1 cellular context compared by ENCODE assay signal in the genomic region with DNA sequence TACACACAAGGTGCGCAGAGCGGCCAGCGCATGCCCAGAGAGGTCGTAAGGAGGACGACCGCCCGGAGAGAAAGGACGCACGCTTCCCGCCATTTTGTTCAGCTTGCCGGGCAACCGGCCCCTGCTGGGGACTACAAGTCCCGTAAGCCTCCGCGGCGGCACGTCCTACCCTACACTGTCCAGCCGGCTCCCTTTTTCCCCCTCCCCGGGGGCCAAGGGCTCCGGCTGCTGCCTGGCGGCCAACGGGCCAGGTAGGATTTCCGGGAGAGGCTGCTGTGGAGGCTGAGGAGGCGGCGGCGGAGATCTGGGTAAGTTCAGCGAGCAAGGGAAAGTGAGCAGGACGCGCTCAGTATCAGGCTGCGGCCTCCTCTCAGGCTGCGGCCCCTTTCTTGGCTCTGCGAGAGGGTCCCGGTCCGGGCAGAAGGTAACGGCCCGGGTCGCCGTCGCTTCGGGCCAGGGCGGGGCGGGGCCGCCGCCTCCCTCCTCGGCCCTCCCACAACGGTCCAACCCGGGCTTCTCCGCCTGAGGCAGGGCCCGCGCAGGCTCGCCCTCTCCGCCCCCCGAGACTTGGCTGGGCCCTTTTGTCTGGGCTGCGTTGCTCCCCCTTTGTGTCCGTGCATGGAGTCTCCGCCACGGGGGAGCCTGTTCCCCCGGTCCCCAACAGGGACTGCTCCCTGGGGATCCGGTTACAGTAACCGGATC.
A peak's percentile ranks its signal among the peaks of the same experiment; 100 is the strongest.
TF ChIP-seq lines count a peak whose summit lies in the region.

A gene (plus strand): TSS at position 223 of the 702 bp plus-strand sequence. CDS start 37,708 bp downstream, outside the sequence.

TF ChIP-seq in HEK293, 187 proteins besides CTCF, POLR2A, EP300 and RAD21 (continued from another document and continues in another):
- TF ChIP-seq, protein P1, sequence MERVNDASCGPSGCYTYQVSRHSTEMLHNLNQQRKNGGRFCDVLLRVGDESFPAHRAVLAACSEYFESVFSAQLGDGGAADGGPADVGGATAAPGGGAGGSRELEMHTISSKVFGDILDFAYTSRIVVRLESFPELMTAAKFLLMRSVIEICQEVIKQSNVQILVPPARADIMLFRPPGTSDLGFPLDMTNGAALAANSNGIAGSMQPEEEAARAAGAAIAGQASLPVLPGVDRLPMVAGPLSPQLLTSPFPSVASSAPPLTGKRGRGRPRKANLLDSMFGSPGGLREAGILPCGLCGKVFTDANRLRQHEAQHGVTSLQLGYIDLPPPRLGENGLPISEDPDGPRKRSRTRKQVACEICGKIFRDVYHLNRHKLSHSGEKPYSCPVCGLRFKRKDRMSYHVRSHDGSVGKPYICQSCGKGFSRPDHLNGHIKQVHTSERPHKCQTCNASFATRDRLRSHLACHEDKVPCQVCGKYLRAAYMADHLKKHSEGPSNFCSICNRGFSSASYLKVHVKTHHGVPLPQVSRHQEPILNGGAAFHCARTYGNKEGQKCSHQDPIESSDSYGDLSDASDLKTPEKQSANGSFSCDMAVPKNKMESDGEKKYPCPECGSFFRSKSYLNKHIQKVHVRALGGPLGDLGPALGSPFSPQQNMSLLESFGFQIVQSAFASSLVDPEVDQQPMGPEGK (tag by site-specific recombination; IDR thresholded peaks at IDR 0.05): peak; percentile 96
- TF ChIP-seq ZNF366 (tag by site-specific recombination; conservative IDR thresholded peaks at IDR 0.05) (peak; percentile 75), MEIS1 (CRISPR knock-in tag; IDR thresholded peaks at IDR 0.05; ENCODE audit: borderline replicate concordance) (no peak), ZFP69B (tag by site-specific recombination; IDR thresholded peaks at IDR 0.05) (peak; percentile 62; the same call in 1 of the 2 replicates), SP7 (tag by site-specific recombination; IDR thresholded peaks at IDR 0.05) (peak; percentile 84), ZNF791 (tag by site-specific recombination; IDR thresholded peaks at IDR 0.05) (no peak), ZNF777 (tag by site-specific recombination; IDR thresholded peaks at IDR 0.05; ENCODE audit: borderline replicate concordance) (no peak), ZNF549 (tag by site-specific recombination; IDR thresholded peaks at IDR 0.05) (no peak), ZXDB (tag by site-specific recombination; IDR thresholded peaks at IDR 0.05) (peak; percentile 95), ZEB2 (tag by site-specific recombination; IDR thresholded peaks at IDR 0.05) (peak; percentile 95), ZNF394 (tag by site-specific recombination; IDR thresholded peaks at IDR 0.05; ENCODE audit: borderline replicate concordance) (peak; percentile 12; the same call in 1 of the 2 replicates), GLIS1 (tag by site-specific recombination; IDR thresholded peaks at IDR 0.05) (peak; percentile 98), ZNF146 (tag by site-specific recombination; IDR thresholded peaks at IDR 0.05) (0 out of 2 replicates have a peak, but pooled peaks have one; percentile 2), ZNF843 (tag by site-specific recombination; IDR thresholded peaks at IDR 0.05) (0 out of 2 replicates have a peak, but pooled peaks have one; percentile 28), ZNF624 (tag by site-specific recombination; IDR thresholded peaks at IDR 0.05) (no peak), ZNF223 (tag by site-specific recombination; IDR thresholded peaks at IDR 0.05) (no peak; the same call in 1 of the 2 replicates), EGR2 (tag by site-specific recombination; IDR thresholded peaks at IDR 0.05; ENCODE audit: low read depth) (peak; percentile 60; the same call in 1 of the 2 replicates), ZNF239 (tag by site-specific recombination; IDR thresholded peaks at IDR 0.05) (0 out of 2 replicates have a peak, but pooled peaks have one; percentile 19), ZNF16 (tag by site-specific recombination; IDR thresholded peaks at IDR 0.05; ENCODE audit: low read depth) (no peak), ZNF19 (tag by site-specific recombination; IDR thresholded peaks at IDR 0.05; ENCODE audit: low read depth) (no peak), ZNF341 (tag by site-specific recombination; IDR thresholded peaks at IDR 0.05; ENCODE audit: low read depth) (peak; percentile 67), YY1 (tag by site-specific recombination; IDR thresholded peaks at IDR 0.05) (peak; percentile 70), HOXC10 (CRISPR knock-in tag; IDR thresholded peaks at IDR 0.05) (peak; percentile 94; the same call in 1 of the 2 replicates), KLF10 (tag by site-specific recombination; IDR thresholded peaks at IDR 0.05) (peak; percentile 29; the same call in 1 of the 2 replicates), ZNF623 (tag by site-specific recombination; IDR thresholded peaks at IDR 0.05) (no peak), ZBTB20 (tag by site-specific recombination; IDR thresholded peaks at IDR 0.05) (peak; percentile 99), ZNF610 (tag by site-specific recombination; IDR thresholded peaks at IDR 0.05; ENCODE audit: borderline replicate concordance) (0 out of 2 replicates have a peak, but pooled peaks have one; percentile 67), ZNF660 (tag by site-specific recombination; IDR thresholded peaks at IDR 0.05) (peak; percentile 26; the same call in 1 of the 2 replicates), OSR2 (tag by site-specific recombination; IDR thresholded peaks at IDR 0.05) (peak; percentile 30; the same call in 1 of the 2 replicates)
- TF ChIP-seq, protein P2, sequence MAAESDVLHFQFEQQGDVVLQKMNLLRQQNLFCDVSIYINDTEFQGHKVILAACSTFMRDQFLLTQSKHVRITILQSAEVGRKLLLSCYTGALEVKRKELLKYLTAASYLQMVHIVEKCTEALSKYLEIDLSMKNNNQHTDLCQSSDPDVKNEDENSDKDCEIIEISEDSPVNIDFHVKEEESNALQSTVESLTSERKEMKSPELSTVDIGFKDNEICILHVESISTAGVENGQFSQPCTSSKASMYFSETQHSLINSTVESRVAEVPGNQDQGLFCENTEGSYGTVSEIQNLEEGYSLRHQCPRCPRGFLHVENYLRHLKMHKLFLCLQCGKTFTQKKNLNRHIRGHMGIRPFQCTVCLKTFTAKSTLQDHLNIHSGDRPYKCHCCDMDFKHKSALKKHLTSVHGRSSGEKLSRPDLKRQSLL (tag by site-specific recombination; IDR thresholded peaks at IDR 0.05): no peak
- TF ChIP-seq, protein P3, sequence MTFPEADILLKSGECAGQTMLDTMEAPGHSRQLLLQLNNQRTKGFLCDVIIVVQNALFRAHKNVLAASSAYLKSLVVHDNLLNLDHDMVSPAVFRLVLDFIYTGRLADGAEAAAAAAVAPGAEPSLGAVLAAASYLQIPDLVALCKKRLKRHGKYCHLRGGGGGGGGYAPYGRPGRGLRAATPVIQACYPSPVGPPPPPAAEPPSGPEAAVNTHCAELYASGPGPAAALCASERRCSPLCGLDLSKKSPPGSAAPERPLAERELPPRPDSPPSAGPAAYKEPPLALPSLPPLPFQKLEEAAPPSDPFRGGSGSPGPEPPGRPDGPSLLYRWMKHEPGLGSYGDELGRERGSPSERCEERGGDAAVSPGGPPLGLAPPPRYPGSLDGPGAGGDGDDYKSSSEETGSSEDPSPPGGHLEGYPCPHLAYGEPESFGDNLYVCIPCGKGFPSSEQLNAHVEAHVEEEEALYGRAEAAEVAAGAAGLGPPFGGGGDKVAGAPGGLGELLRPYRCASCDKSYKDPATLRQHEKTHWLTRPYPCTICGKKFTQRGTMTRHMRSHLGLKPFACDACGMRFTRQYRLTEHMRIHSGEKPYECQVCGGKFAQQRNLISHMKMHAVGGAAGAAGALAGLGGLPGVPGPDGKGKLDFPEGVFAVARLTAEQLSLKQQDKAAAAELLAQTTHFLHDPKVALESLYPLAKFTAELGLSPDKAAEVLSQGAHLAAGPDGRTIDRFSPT (tag by site-specific recombination; IDR thresholded peaks at IDR 0.05): peak; percentile 5; the same call in 1 of the 2 replicates
- TF ChIP-seq, protein P4, sequence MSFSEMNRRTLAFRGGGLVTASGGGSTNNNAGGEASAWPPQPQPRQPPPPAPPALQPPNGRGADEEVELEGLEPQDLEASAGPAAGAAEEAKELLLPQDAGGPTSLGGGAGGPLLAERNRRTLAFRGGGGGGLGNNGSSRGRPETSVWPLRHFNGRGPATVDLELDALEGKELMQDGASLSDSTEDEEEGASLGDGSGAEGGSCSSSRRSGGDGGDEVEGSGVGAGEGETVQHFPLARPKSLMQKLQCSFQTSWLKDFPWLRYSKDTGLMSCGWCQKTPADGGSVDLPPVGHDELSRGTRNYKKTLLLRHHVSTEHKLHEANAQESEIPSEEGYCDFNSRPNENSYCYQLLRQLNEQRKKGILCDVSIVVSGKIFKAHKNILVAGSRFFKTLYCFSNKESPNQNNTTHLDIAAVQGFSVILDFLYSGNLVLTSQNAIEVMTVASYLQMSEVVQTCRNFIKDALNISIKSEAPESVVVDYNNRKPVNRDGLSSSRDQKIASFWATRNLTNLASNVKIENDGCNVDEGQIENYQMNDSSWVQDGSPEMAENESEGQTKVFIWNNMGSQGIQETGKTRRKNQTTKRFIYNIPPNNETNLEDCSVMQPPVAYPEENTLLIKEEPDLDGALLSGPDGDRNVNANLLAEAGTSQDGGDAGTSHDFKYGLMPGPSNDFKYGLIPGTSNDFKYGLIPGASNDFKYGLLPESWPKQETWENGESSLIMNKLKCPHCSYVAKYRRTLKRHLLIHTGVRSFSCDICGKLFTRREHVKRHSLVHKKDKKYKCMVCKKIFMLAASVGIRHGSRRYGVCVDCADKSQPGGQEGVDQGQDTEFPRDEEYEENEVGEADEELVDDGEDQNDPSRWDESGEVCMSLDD (tag by site-specific recombination; IDR thresholded peaks at IDR 0.05): peak; percentile 74
- TF ChIP-seq, protein P5, sequence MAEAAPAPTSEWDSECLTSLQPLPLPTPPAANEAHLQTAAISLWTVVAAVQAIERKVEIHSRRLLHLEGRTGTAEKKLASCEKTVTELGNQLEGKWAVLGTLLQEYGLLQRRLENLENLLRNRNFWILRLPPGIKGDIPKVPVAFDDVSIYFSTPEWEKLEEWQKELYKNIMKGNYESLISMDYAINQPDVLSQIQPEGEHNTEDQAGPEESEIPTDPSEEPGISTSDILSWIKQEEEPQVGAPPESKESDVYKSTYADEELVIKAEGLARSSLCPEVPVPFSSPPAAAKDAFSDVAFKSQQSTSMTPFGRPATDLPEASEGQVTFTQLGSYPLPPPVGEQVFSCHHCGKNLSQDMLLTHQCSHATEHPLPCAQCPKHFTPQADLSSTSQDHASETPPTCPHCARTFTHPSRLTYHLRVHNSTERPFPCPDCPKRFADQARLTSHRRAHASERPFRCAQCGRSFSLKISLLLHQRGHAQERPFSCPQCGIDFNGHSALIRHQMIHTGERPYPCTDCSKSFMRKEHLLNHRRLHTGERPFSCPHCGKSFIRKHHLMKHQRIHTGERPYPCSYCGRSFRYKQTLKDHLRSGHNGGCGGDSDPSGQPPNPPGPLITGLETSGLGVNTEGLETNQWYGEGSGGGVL (tag by site-specific recombination; IDR thresholded peaks at IDR 0.05): peak; percentile 85
- TF ChIP-seq, protein P6, sequence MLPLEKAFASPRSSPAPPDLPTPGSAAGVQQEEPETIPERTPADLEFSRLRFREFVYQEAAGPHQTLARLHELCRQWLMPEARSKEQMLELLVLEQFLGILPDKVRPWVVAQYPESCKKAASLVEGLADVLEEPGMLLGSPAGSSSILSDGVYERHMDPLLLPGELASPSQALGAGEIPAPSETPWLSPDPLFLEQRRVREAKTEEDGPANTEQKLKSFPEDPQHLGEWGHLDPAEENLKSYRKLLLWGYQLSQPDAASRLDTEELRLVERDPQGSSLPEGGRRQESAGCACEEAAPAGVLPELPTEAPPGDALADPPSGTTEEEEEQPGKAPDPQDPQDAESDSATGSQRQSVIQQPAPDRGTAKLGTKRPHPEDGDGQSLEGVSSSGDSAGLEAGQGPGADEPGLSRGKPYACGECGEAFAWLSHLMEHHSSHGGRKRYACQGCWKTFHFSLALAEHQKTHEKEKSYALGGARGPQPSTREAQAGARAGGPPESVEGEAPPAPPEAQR (tag by site-specific recombination; IDR thresholded peaks at IDR 0.05): no peak
- TF ChIP-seq, protein P7, sequence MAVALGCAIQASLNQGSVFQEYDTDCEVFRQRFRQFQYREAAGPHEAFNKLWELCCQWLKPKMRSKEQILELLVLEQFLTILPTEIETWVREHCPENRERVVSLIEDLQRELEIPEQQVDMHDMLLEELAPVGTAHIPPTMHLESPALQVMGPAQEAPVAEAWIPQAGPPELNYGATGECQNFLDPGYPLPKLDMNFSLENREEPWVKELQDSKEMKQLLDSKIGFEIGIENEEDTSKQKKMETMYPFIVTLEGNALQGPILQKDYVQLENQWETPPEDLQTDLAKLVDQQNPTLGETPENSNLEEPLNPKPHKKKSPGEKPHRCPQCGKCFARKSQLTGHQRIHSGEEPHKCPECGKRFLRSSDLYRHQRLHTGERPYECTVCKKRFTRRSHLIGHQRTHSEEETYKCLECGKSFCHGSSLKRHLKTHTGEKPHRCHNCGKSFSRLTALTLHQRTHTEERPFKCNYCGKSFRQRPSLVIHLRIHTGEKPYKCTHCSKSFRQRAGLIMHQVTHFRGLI (tag by site-specific recombination; IDR thresholded peaks at IDR 0.05): peak; percentile 89
- TF ChIP-seq, protein P8, sequence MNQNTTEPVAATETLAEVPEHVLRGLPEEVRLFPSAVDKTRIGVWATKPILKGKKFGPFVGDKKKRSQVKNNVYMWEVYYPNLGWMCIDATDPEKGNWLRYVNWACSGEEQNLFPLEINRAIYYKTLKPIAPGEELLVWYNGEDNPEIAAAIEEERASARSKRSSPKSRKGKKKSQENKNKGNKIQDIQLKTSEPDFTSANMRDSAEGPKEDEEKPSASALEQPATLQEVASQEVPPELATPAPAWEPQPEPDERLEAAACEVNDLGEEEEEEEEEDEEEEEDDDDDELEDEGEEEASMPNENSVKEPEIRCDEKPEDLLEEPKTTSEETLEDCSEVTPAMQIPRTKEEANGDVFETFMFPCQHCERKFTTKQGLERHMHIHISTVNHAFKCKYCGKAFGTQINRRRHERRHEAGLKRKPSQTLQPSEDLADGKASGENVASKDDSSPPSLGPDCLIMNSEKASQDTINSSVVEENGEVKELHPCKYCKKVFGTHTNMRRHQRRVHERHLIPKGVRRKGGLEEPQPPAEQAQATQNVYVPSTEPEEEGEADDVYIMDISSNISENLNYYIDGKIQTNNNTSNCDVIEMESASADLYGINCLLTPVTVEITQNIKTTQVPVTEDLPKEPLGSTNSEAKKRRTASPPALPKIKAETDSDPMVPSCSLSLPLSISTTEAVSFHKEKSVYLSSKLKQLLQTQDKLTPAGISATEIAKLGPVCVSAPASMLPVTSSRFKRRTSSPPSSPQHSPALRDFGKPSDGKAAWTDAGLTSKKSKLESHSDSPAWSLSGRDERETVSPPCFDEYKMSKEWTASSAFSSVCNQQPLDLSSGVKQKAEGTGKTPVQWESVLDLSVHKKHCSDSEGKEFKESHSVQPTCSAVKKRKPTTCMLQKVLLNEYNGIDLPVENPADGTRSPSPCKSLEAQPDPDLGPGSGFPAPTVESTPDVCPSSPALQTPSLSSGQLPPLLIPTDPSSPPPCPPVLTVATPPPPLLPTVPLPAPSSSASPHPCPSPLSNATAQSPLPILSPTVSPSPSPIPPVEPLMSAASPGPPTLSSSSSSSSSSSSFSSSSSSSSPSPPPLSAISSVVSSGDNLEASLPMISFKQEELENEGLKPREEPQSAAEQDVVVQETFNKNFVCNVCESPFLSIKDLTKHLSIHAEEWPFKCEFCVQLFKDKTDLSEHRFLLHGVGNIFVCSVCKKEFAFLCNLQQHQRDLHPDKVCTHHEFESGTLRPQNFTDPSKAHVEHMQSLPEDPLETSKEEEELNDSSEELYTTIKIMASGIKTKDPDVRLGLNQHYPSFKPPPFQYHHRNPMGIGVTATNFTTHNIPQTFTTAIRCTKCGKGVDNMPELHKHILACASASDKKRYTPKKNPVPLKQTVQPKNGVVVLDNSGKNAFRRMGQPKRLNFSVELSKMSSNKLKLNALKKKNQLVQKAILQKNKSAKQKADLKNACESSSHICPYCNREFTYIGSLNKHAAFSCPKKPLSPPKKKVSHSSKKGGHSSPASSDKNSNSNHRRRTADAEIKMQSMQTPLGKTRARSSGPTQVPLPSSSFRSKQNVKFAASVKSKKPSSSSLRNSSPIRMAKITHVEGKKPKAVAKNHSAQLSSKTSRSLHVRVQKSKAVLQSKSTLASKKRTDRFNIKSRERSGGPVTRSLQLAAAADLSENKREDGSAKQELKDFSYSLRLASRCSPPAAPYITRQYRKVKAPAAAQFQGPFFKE (tag by site-specific recombination; IDR thresholded peaks at IDR 0.05; ENCODE audit: borderline replicate concordance): no peak
